20 cellular contexts compared by ENCODE assay signal in the genomic region with DNA sequence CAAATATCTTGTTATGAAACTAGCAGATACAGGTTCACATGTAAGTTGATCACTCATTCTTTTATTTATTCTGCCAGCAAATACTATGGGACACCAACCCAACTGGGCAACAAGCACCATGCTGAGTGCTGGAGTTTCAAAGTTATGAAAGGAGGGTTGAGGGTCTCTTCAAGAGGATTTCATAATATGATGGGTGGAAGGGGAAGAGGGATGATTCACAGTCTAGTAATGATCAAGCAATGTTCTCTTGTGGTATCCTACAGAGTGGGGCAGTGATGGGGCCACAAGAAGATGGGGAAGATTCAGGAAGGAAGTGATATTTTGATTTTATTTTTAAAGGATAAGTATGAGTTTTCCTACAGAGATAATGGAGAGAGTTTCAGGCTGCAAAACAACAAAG. TPM values are rescaled to one million over a fixed set of nuclear protein-coding genes. Genes with fewer than 3 reads are reported as not detected.
A peak's percentile ranks its signal among the peaks of the same experiment; 100 is the strongest.
DNase-seq lines count a peak whose midpoint lies in the region; TF ChIP-seq lines count a peak whose summit lies in the region.
"Had no signal": no experiment of that assay in that cellular context is flagged by ENCODE, and none has a peak within 500 bp of the region (broad histone marks: within the 10 kb centered on the region; RNA-seq: fewer than 3 reads in every experiment).

No MANE protein-coding gene starts in this region.

- peak overlapping the region in 6 of 11 experiments; percentile 29 to 67 (median 52); a peak in 10 of 22 replicates for H3K9ac ChIP-seq in BLaER1 treated with 17β-estradiol and CSF1 and Interleukin-3, amounts not matched to agents 10 nM and 100 nM

- H4K20me1 ChIP-seq in BLaER1 treated with 17β-estradiol and CSF1 and Interleukin-3, amounts not matched to agents 10 nM and 100 nM, result peaks cover 0 to 23% (median 0%) of the 10 kb centered on the region in 11 experiments; a peak in 4 of 22 replicates

- intact Hi-C loops in spleen (cut with DNase I; ENCODE audit: low total_unique reads), result no loop called here

- peaks cover 17 to 35% (median 19%) of the 10 kb centered on the region in 11 experiments for H3K9me3 ChIP-seq in BLaER1 treated with 17β-estradiol and CSF1 and Interleukin-3, amounts not matched to agents 10 nM and 100 nM (replicated peaks in 1 of 11)
- H3K9me3 ChIP-seq in Peyer's patch (no peaks in the 10 kb centered on the region), spleen (peaks cover 0 to 14% (median 0%) of the 10 kb centered on the region in 8 donors)
- H3K9me3 ChIP-seq: uterus had no signal

- DNase-seq in HCEC 1CT, result peak; percentile 19
- DNase-seq in NOMO-1 treated with dmso at 0.1 percent for 144 hours (lab: John Stamatoyannopoulos, UW; ENCODE audit: unreplicated experiment), result peak; percentile 51
- peak; percentile 53 for DNase-seq in fibroblast of mammary gland (ENCODE audit: low read depth)
- DNase-seq in ecto neural progenitor cell (ENCODE audit: low spot score), result no peak
- DNase-seq in Peyer's patch, result no peak
- DNase-seq in HPDE6-E6E7 (ENCODE audit: extremely low spot score), result no peak
- DNase-seq in spleen, result no peak
- DNase-seq: AML-193; COR-L47; endodermal cell; HFFc6; islet precursor cell; naive B cell; NCI-H1694; posterior cingulate gyrus; SHP77 treated with DMSO at 0.1 percent for 48 hours; small intestine; stimulated activated CD4-positive, alpha-beta T cell treated with anti-CD3 and anti-CD28 coated beads, Interleukin-4, amount 100 ng/mL, for 4 hours; uterus had no signal

- H3K27ac ChIP-seq in BLaER1 treated with 17β-estradiol and CSF1 and Interleukin-3, amounts not matched to agents 10 nM and 100 nM, result peak overlapping the region in 9 of 11 experiments; percentile 14 to 84 (median 70); a peak in 17 of 22 replicates
- H3K27ac ChIP-seq in Peyer's patch (no peak overlapping the region), spleen (no peak overlapping the region)
- H3K27ac ChIP-seq: uterus had no signal

- no peak for TF ChIP-seq CTCF in fibroblast of mammary gland (conservative IDR thresholded peaks at IDR 0.05; ENCODE audit: control insufficient read depth, insufficient read depth, low read depth, low read length)
- no peak for TF ChIP-seq CTCF in Peyer's patch (IDR thresholded peaks at IDR 0.05)
- no peak for TF ChIP-seq CTCF in spleen (IDR thresholded peaks at IDR 0.05 in 8 of 11, conservative IDR thresholded peaks at IDR 0.05 in 3 of 11)

- no peak overlapping the region for H3K4me3 ChIP-seq in BLaER1 treated with 17β-estradiol and CSF1 and Interleukin-3, amounts not matched to agents 10 nM and 100 nM
- H3K4me3 ChIP-seq in fibroblast of mammary gland (ENCODE audit: control insufficient read depth, low read depth, low read length) (no peak overlapping the region), Peyer's patch (no peak overlapping the region), spleen (no peak overlapping the region)
- H3K4me3 ChIP-seq: uterus had no signal

- no peaks in the 10 kb centered on the region for H3K27me3 ChIP-seq in BLaER1 treated with 17β-estradiol and CSF1 and Interleukin-3, amounts not matched to agents 10 nM and 100 nM
- H3K27me3 ChIP-seq in Peyer's patch (no peaks in the 10 kb centered on the region), spleen (replicated peaks in 1 of 7) (no peaks in the 10 kb centered on the region)
- H3K27me3 ChIP-seq: uterus had no signal

- H3K4me2 ChIP-seq in BLaER1 treated with 17β-estradiol and CSF1 and Interleukin-3, amounts not matched to agents 10 nM and 100 nM, result peak overlapping the region in 9 of 11 experiments; percentile 33 to 82 (median 70); a peak in 17 of 22 replicates

- TF ChIP-seq POLR2A in Peyer's patch (IDR thresholded peaks at IDR 0.05) (no peak), spleen (IDR thresholded peaks at IDR 0.05) (no peak)

- H3K4me1 ChIP-seq in BLaER1 treated with 17β-estradiol and CSF1 and Interleukin-3, amounts not matched to agents 10 nM and 100 nM, result peaks cover 0 to 88% (median 61%) of the 10 kb centered on the region in 10 experiments; a peak in 17 of 20 replicates
- H3K4me1 ChIP-seq in Peyer's patch (no peaks in the 10 kb centered on the region), spleen (peaks cover 0 to 7% (median 0%) of the 10 kb centered on the region in 6 donors)
- H3K4me1 ChIP-seq: uterus had no signal

- H3K36me3 ChIP-seq in BLaER1 treated with 17β-estradiol and CSF1 and Interleukin-3, amounts not matched to agents 10 nM and 100 nM, result peaks cover 19 to 98% (median 37%) of the 10 kb centered on the region in 11 experiments; a peak in 20 of 22 replicates
- H3K36me3 ChIP-seq in Peyer's patch, result no peaks in the 10 kb centered on the region
- peaks cover 0 to 2% (median 0%) of the 10 kb centered on the region in 6 donors for H3K36me3 ChIP-seq in spleen
- H3K36me3 ChIP-seq: uterus had no signal

RNA-seq across cellular contexts. Expression of a gene that starts 46.2 kb away (rescaled TPM):
- 10 to 100 TPM in 2 of 4 donors, 1 to 10 TPM in 2; 3.9 to 33.0 (median 9.5) TPM for total RNA-seq in Peyer's patch
- 10 to 100 TPM; 17.0 to 36.6 (median 29.6) TPM for total RNA-seq in spleen
- 1 to 10 TPM; 3.3 to 6.0 (median 3.5) TPM for polyA plus RNA-seq in spleen
- total RNA-seq: HFFc6 had no signal

Comparison
In these comparisons a context has a peak if more than half of its experiments do, and no peak if none do; other contexts are left out.
1. H3K27ac ChIP-seq: peak in BLaER1 treated with 17β-estradiol and CSF1 and Interleukin-3, amounts not matched to agents 10 nM and 100 nM (9 of 11); none in Peyer's patch (0 of 4) and spleen (0 of 8).
2. DNase-seq: peak in HCEC 1CT (single experiment), NOMO-1 treated with dmso at 0.1 percent for 144 hours (single experiment) and fibroblast of mammary gland (single experiment); none in ecto neural progenitor cell (single experiment), Peyer's patch (0 of 3), HPDE6-E6E7 (single experiment) and spleen (single experiment).